10 cellular contexts compared by ENCODE assay signal in the genomic region with DNA sequence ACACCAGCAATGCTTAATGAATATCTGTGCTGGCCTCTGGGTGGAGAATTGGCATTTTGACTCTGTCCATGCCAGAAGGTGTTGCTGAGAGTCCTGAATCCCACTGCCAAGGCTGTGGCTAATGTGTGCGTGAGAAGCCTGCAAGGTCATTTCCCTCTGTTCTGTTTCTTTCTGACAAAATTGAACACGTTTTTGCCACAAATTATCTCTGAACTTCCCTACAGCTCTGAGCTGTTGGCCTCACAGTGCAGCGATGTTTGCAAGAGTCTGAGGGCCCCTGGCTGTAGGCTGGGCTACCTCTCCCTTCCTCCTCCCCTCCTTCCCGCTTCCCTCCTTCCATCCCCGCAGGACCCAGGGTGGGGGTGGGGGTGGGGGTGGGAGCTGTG.
DNase-seq lines count a peak whose midpoint lies in the region; ATAC-seq and TF ChIP-seq lines count a peak whose summit lies in the region.
"Had no signal": no experiment of that assay in that cellular context is flagged by ENCODE, and none has a peak within 500 bp of the region (broad histone marks: within the 10 kb centered on the region; RNA-seq: fewer than 3 reads in every experiment).

No MANE protein-coding gene starts in this region.

- H3K36me3 ChIP-seq in IMR-90 (ENCODE audit: control insufficient read depth, insufficient read depth, low read length) = no peaks in the 10 kb centered on the region

- TF ChIP-seq RAD21 in IMR-90 (IDR thresholded peaks at IDR 0.05; ENCODE audit: low read length) = no peak

- H2AFZ ChIP-seq in IMR-90 (replicated peaks; ENCODE audit: low read length, poor library complexity) = peak overlapping the region; percentile 85

- H2BK5ac ChIP-seq in IMR-90 (ENCODE audit: low read depth, low read length, poor library complexity, severe bottlenecking) = no peak overlapping the region

- no peak overlapping the region; the same call in 1 of the 2 replicates for H4K5ac ChIP-seq in IMR-90 (ENCODE audit: low read depth, low read length)

- TF ChIP-seq CTCF in IMR-90 (conservative IDR thresholded peaks at IDR 0.05; ENCODE audit: low read depth, low read length) = no peak

- H2BK120ac ChIP-seq in IMR-90 (ENCODE audit: low read depth, low read length) = no peak overlapping the region; the same call in 1 of the 2 replicates

- no peak overlapping the region; the same call in 1 of the 2 replicates for H3K4me2 ChIP-seq in IMR-90 (ENCODE audit: low read depth, low read length)

- 0 out of 3 replicates have a peak overlapping the region, but pooled peaks have one; percentile 5 for H2BK15ac ChIP-seq in IMR-90 (ENCODE audit: low read depth, low read length)

- POLR2A ChIA-PET in IMR-90 (lab: Charles Lee; ENCODE audit: unreplicated experiment) = no interaction called here

- H3K18ac ChIP-seq in IMR-90 (ENCODE audit: low read depth, low read length) = no peak overlapping the region; the same call in 1 of the 2 replicates

- H3K56ac ChIP-seq in IMR-90 (ENCODE audit: extremely low read depth, insufficient read depth, low read length) = no peak overlapping the region; the same call in 1 of the 2 replicates

- ATAC-seq in GM19468 (IDR thresholded peaks at IDR 0.05; ENCODE audit: extremely low read depth, unreplicated experiment) (peak; percentile 9), IMR-90 (ENCODE audit: low read depth) (peak; percentile 70), left cardiac atrium (peak; percentile 61 to 64)

- peak overlapping the region; percentile 20; the same call in 1 of the 2 replicates for H4K91ac ChIP-seq in IMR-90 (ENCODE audit: insufficient read depth, low read depth, low read length)

- H3K27ac ChIP-seq in IMR-90 (ENCODE audit: insufficient read depth, low read length) = peak overlapping the region; percentile 38; the same call in 1 of the 2 replicates

- no peak overlapping the region for H3K23ac ChIP-seq in IMR-90 (ENCODE audit: low read depth, low read length)

- no TSS peak for BruUV-seq in IMR-90 (replicated peaks; lab: Mats Ljungman, UMichigan)

- H2BK20ac ChIP-seq in IMR-90 (ENCODE audit: low read depth, low read length) = peak overlapping the region; percentile 27; the same call in 1 of the 2 replicates

- in situ Hi-C loops in IMR-90 (cut with MboI; ENCODE audit: low sequenced_read_pairs) = no loop called here

- peaks cover 8% of the 10 kb centered on the region; the same call in 1 of the 2 replicates for H3K9me1 ChIP-seq in IMR-90 (ENCODE audit: insufficient read depth, low read length)

- no peaks in the 10 kb centered on the region for H4K20me1 ChIP-seq in IMR-90 (ENCODE audit: insufficient read depth, low read length)

- H3K9ac ChIP-seq in IMR-90 (ENCODE audit: low read depth, low read length) = peak overlapping the region; percentile 26

- CTCF ChIA-PET in IMR-90 (lab: Yijun Ruan, JAX) = interaction anchor here (0.5 kb wide), 1 partner anchor 62 kb away, joined by 4 read pairs; no protein-coding TSS in a partner anchor

- intact Hi-C loops in IMR-90 (cut with micrococcal nuclease) = loop anchor here (5.0 to 10.0 kb wide), 2 partner anchors 150 to 262 kb away; no protein-coding TSS in a partner anchor
- intact Hi-C loops in left cardiac atrium (cut with DNase I) = loop anchor here in 1 of 2 donors (10.0 kb wide), 1 partner anchor 118 kb away; no protein-coding TSS in a partner anchor

- H3K9me3 ChIP-seq in IMR-90 (ENCODE audit: control insufficient read depth, insufficient read depth, low read length) = peaks cover 26% of the 10 kb centered on the region

- no peaks in the 10 kb centered on the region for H3K79me1 ChIP-seq in IMR-90 (ENCODE audit: low read depth in 1 of 2, low read length in 2 of 2)

- H3K4me3 ChIP-seq in IMR-90 (ENCODE audit: insufficient read depth, low read depth, low read length) = no peak overlapping the region

- H3K4ac ChIP-seq in IMR-90 (ENCODE audit: low read depth, low read length) = peak overlapping the region; percentile 26

- peak overlapping the region; percentile 43; the same call in 1 of the 2 replicates for H2AK5ac ChIP-seq in IMR-90 (ENCODE audit: low read depth, low read length)

- DNase-seq in AG08395 (ENCODE audit: low spot score) (peak; percentile 58), IMR-90 (peak; percentile 35), left cardiac atrium (no peak), NCI-H748 treated with DMSO at 0.1 percent for 48 hours (lab: John Stamatoyannopoulos, UW) (no peak), NCI-H1694 (lab: John Stamatoyannopoulos, UW) (no peak), globus pallidus (ENCODE audit: low spot score) (no peak), SW 1271 (lab: John Stamatoyannopoulos, UW) (no peak)
- DNase-seq: activated T-cell treated with anti-CD3 and anti-CD28 coated beads, Interleukin-2, amount 50 U/mL, for 4 hours; kidney glomerular epithelial cell had no signal

- no peak for TF ChIP-seq POLR2A in IMR-90 (IDR thresholded peaks at IDR 0.05; ENCODE audit: low read depth, low read length)

- WGBS in IMR-90 (ENCODE audit: extremely low coverage in 2 of 2, insufficient read length in 1 of 2), 2 experiments = no CpG with 5 or more reads among the region's 5 CpGs

- H3K4me1 ChIP-seq in IMR-90 (ENCODE audit: control insufficient read depth, insufficient read depth, low read length) = peaks cover 6% of the 10 kb centered on the region; the same call in 1 of the 2 replicates

- H3K27me3 ChIP-seq in IMR-90 (ENCODE audit: control insufficient read depth, insufficient read depth, low read length) = peaks cover 4% of the 10 kb centered on the region

- dilution Hi-C loops in IMR-90 (cut with HindIII; ENCODE audit: low sequenced_read_pairs, unreplicated experiment) = no loop called here

- H4K8ac ChIP-seq in IMR-90 (ENCODE audit: low read depth in 2 of 2, low read length in 2 of 2) = peak overlapping the region in 1 of 2 experiments; percentile 34; a peak in 1 of 4 replicates

- H3K14ac ChIP-seq in IMR-90 (replicated peaks; ENCODE audit: low read depth, low read length) = no peak overlapping the region

- H2AK9ac ChIP-seq in IMR-90 (replicated peaks; ENCODE audit: low read depth, low read length, poor library complexity) = peak overlapping the region; percentile 15

TF ChIP-seq in IMR-90, 13 proteins besides CTCF, POLR2A, EP300 and RAD21:
- TF ChIP-seq, protein P1, sequence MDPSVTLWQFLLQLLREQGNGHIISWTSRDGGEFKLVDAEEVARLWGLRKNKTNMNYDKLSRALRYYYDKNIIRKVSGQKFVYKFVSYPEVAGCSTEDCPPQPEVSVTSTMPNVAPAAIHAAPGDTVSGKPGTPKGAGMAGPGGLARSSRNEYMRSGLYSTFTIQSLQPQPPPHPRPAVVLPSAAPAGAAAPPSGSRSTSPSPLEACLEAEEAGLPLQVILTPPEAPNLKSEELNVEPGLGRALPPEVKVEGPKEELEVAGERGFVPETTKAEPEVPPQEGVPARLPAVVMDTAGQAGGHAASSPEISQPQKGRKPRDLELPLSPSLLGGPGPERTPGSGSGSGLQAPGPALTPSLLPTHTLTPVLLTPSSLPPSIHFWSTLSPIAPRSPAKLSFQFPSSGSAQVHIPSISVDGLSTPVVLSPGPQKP (IDR thresholded peaks at IDR 0.05; ENCODE audit: borderline replicate concordance, low read depth, low read length) = no peak
- TF ChIP-seq BHLHE40 (IDR thresholded peaks at IDR 0.05; ENCODE audit: low read depth, low read length) = no peak
- TF ChIP-seq SMC3 (IDR thresholded peaks at IDR 0.05; ENCODE audit: low read depth, low read length) = no peak
- no peak for TF ChIP-seq FOS (IDR thresholded peaks at IDR 0.05; ENCODE audit: low read depth, low read length)
- no peak for TF ChIP-seq CEBPB (IDR thresholded peaks at IDR 0.05; ENCODE audit: low read depth, low read length)
- TF ChIP-seq MAZ (IDR thresholded peaks at IDR 0.05; ENCODE audit: borderline replicate concordance, low read depth, low read length) = no peak
- TF ChIP-seq MXI1 (IDR thresholded peaks at IDR 0.05; ENCODE audit: borderline replicate concordance, low read depth, low read length) = no peak
- TF ChIP-seq NFE2L2 (IDR thresholded peaks at IDR 0.05; ENCODE audit: low read depth, low read length) = no peak
- TF ChIP-seq RCOR1 (IDR thresholded peaks at IDR 0.05; ENCODE audit: insufficient replicate concordance, low read length) = no peak
- no peak for TF ChIP-seq CHD1 (IDR thresholded peaks at IDR 0.05; ENCODE audit: low read depth, low read length)
- TF ChIP-seq RFX5 (IDR thresholded peaks at IDR 0.05; ENCODE audit: low read depth, low read length) = no peak
- TF ChIP-seq, protein P2, sequence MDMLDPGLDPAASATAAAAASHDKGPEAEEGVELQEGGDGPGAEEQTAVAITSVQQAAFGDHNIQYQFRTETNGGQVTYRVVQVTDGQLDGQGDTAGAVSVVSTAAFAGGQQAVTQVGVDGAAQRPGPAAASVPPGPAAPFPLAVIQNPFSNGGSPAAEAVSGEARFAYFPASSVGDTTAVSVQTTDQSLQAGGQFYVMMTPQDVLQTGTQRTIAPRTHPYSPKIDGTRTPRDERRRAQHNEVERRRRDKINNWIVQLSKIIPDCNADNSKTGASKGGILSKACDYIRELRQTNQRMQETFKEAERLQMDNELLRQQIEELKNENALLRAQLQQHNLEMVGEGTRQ (IDR thresholded peaks at IDR 0.05; ENCODE audit: low read depth, low read length) = no peak
- TF ChIP-seq MAFK (IDR thresholded peaks at IDR 0.05; ENCODE audit: low read depth, low read length) = no peak

Comparison
In these comparisons a context has a peak if more than half of its experiments do, and no peak if none do; other contexts are left out.
1. DNase-seq: peak in AG08395 (single experiment) and IMR-90 (single experiment); none in left cardiac atrium (single experiment), NCI-H748 treated with DMSO at 0.1 percent for 48 hours (single experiment), NCI-H1694 (single experiment), globus pallidus (single experiment) and SW 1271 (0 of 2).
2. ATAC-seq: peak in every context shown above with its lines; median percentile 70 in IMR-90; 62 in left cardiac atrium; 9 in GM19468.